ENCODE assay signal across 10 cellular contexts in the genomic region with DNA sequence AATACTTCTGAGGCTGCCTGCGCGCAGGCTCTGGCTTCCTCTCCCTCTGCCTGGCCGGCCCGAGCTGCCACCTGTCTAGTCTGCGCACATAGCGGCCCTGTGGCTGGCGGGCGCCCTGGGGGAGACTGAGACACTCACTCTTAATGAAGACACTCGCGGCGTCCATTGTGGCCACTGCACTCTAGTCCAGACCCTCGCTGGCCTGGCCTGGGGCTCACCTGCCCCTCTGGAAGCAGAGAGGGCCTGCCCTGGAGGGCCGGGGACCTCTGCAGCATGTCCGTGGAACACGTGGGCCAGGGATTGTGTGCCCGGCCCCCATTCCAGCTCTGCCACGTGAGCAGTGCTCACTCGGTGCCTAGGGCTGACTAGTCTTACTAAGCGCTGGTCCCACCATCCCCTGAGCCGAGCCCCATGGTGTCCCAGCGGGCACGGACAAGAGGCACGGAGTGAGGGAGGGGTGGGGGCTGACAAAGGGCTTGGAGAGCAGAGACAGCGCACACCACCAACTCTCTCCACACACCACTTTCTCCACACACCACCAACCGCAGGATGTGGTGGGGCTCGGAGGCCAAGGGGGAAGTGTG.
DNase-seq lines count a peak whose midpoint lies in the region; ATAC-seq, FAIRE-seq and TF ChIP-seq lines count a peak whose summit lies in the region.
"Had no signal": no experiment of that assay in that cellular context is flagged by ENCODE, and none has a peak within 500 bp of the region (broad histone marks: within the 10 kb centered on the region; RNA-seq: fewer than 3 reads in every experiment).

No MANE protein-coding gene starts in this region.

- no peaks in the 10 kb centered on the region for H3K9me3 Mint-ChIP-seq in activated CD8-positive, alpha-beta T cell treated with anti-CD3 and anti-CD28 coated beads for 36 hours
- H3K9me3 Mint-ChIP-seq: dendritic cell treated with granulocyte-macrophage colony-stimulating factor and Interleukin-4, amounts not matched to agents 40 ng/mL and 50 ng/mL, for 4 days had no signal

- H3K27ac Mint-ChIP-seq in activated CD8-positive, alpha-beta T cell treated with anti-CD3 and anti-CD28 coated beads for 36 hours: peak overlapping the region; percentile 43
- H3K27ac Mint-ChIP-seq: dendritic cell treated with granulocyte-macrophage colony-stimulating factor and Interleukin-4, amounts not matched to agents 40 ng/mL and 50 ng/mL, for 4 days had no signal

- CTCF ChIA-PET in activated CD8-positive, alpha-beta T cell treated with anti-CD3 and anti-CD28 coated beads for 36 hours (lab: Charles Lee): no interaction called here

- TF ChIP-seq CTCF in activated CD8-positive, alpha-beta T cell treated with anti-CD3 and anti-CD28 coated beads for 36 hours (IDR thresholded peaks at IDR 0.05): no peak

- H3K36me3 Mint-ChIP-seq in activated CD8-positive, alpha-beta T cell treated with anti-CD3 and anti-CD28 coated beads for 36 hours (ENCODE audit: low read depth): peaks cover 3% of the 10 kb centered on the region

- H3K27me3 Mint-ChIP-seq in activated CD8-positive, alpha-beta T cell treated with anti-CD3 and anti-CD28 coated beads for 36 hours: no peaks in the 10 kb centered on the region

- peaks cover 40% of the 10 kb centered on the region for H3K4me1 Mint-ChIP-seq in activated CD8-positive, alpha-beta T cell treated with anti-CD3 and anti-CD28 coated beads for 36 hours (ENCODE audit: low read depth)

- DNase-seq in stimulated activated CD4-positive, alpha-beta T cell treated with anti-CD3 and anti-CD28 coated beads, Interleukin-15, amount 100 ng/mL, for 24 hours: peak; percentile 45
- no peak for DNase-seq in stimulated activated CD4-positive, alpha-beta T cell treated with anti-CD3 and anti-CD28 coated beads, Interleukin-4, amount 100 ng/mL, for 24 hours
- DNase-seq in activated CD8-positive, alpha-beta T cell treated with anti-CD3 and anti-CD28 coated beads for 36 hours: peak; percentile 48
- DNase-seq in mesenteric fat pad (ENCODE audit: low spot score) (peak; percentile 81), urothelium cell line (ENCODE audit: low spot score) (no peak), AG20443 (ENCODE audit: low spot score) (no peak)
- DNase-seq: NCI-H446 had no signal

- peak overlapping the region; percentile 35 for H3K4me3 Mint-ChIP-seq in activated CD8-positive, alpha-beta T cell treated with anti-CD3 and anti-CD28 coated beads for 36 hours
- H3K4me3 Mint-ChIP-seq: dendritic cell treated with granulocyte-macrophage colony-stimulating factor and Interleukin-4, amounts not matched to agents 40 ng/mL and 50 ng/mL, for 4 days had no signal

- POLR2A ChIA-PET in activated CD8-positive, alpha-beta T cell treated with anti-CD3 and anti-CD28 coated beads for 36 hours (lab: Charles Lee): no interaction called here

- intact Hi-C loops in activated CD8-positive, alpha-beta T cell treated with anti-CD3 and anti-CD28 coated beads for 36 hours (cut with micrococcal nuclease): no loop called here

- FAIRE-seq in urothelium cell line (lab: Jason Lieb, UNC): peak; percentile 99

- peak; percentile 65 for ATAC-seq in activated CD8-positive, alpha-beta T cell treated with anti-CD3 and anti-CD28 coated beads for 36 hours
- ATAC-seq in GM21825 (IDR thresholded peaks at IDR 0.05; ENCODE audit: unreplicated experiment) (no peak), HG02571 (IDR thresholded peaks at IDR 0.05; ENCODE audit: unreplicated experiment) (no peak)

Comparison
In these comparisons a context has a peak if more than half of its experiments do, and no peak if none do; other contexts are left out.
1. DNase-seq: peak in stimulated activated CD4-positive, alpha-beta T cell treated with anti-CD3 and anti-CD28 coated beads, Interleukin-15, amount 100 ng/mL, for 24 hours (single experiment), activated CD8-positive, alpha-beta T cell treated with anti-CD3 and anti-CD28 coated beads for 36 hours (single experiment) and mesenteric fat pad (single experiment); none in stimulated activated CD4-positive, alpha-beta T cell treated with anti-CD3 and anti-CD28 coated beads, Interleukin-4, amount 100 ng/mL, for 24 hours (single experiment), urothelium cell line (single experiment) and AG20443 (single experiment).